8 cellular contexts compared by ENCODE assay signal in genomic region chr17:27473748-27474609, GRCh38. TPM values are rescaled to one million over a fixed set of nuclear protein-coding genes. Genes with fewer than 3 reads are reported as not detected.
DNase-seq lines count a peak whose midpoint lies in the region; ATAC-seq, FAIRE-seq and TF ChIP-seq lines count a peak whose summit lies in the region.

No MANE protein-coding gene starts in this region.

- H3K9me3 ChIP-seq in WERI-Rb-1 (ENCODE audit: severe bottlenecking) (no peaks in the 10 kb centered on the region), neuronal stem cell (replicated peaks in 1 of 2; ENCODE audit: control insufficient read depth in 2 of 2, insufficient read depth in 1 of 2, low read depth in 1 of 2, low read length in 2 of 2) (no peaks in the 10 kb centered on the region)

- peaks cover 12% of the 10 kb centered on the region for H3K27me3 Mint-ChIP-seq in HFFc6 (ENCODE audit: insufficient read depth)

- H3K4me1 ChIP-seq in neuronal stem cell (ENCODE audit: control insufficient read depth in 2 of 2, insufficient read depth in 1 of 2, low read depth in 1 of 2, low read length in 2 of 2) = peaks cover 0 to 10% of the 10 kb centered on the region in 2 donors

- no peak overlapping the region for H3K18ac ChIP-seq in neuronal stem cell (ENCODE audit: low read length)

- H3K9ac ChIP-seq in neuronal stem cell (ENCODE audit: low read depth, low read length, poor library complexity) = no peak overlapping the region

- H2AFZ ChIP-seq in neuronal stem cell (ENCODE audit: low read length) = no peak overlapping the region

- peaks cover 5% of the 10 kb centered on the region for H3K79me1 ChIP-seq in neuronal stem cell (ENCODE audit: low read depth, low read length)

- ATAC-seq in GM19035 (IDR thresholded peaks at IDR 0.05; ENCODE audit: unreplicated experiment) (peak; percentile 35), HG03342 (IDR thresholded peaks at IDR 0.05; ENCODE audit: unreplicated experiment) (peak; percentile 38)

- H3K9me3 Mint-ChIP-seq in HFFc6 = no peaks in the 10 kb centered on the region

- H2BK12ac ChIP-seq in neuronal stem cell (ENCODE audit: low read length) = no peak overlapping the region

- H3K4me2 ChIP-seq in neuronal stem cell (ENCODE audit: insufficient read depth, low read length, poor library complexity, severe bottlenecking) = no peak overlapping the region

- H4K91ac ChIP-seq in neuronal stem cell (ENCODE audit: low read depth, low read length, poor library complexity) = no peak overlapping the region

- peak; percentile 23 for DNase-seq in WERI-Rb-1
- DNase-seq in effector CD4-positive, alpha-beta T cell = peak; percentile 60
- peak; percentile 73 to 83 (median 75) for DNase-seq in stimulated activated CD4-positive, alpha-beta T cell treated with anti-CD3 and anti-CD28 coated beads, Interleukin-12 subunit alpha, Interleukin-12 subunit beta, amount 100 ng/mL, for 48 hours (ENCODE audit: low read depth in 2 of 3, low spot score in 1 of 3)
- no peak for DNase-seq in HFFc6
- DNase-seq in neuronal stem cell (ENCODE audit: low spot score) = no peak
- DNase-seq in frontal cortex (ENCODE audit: low spot score in 2 of 2) = no peak

- H2BK15ac ChIP-seq in neuronal stem cell (ENCODE audit: low read length) = no peak overlapping the region

- H3K4me3 Mint-ChIP-seq in HFFc6 = no peak overlapping the region

- no peak overlapping the region for H2BK5ac ChIP-seq in neuronal stem cell (ENCODE audit: low read length)

- H4K8ac ChIP-seq in neuronal stem cell (ENCODE audit: low read depth, low read length) = no peak overlapping the region

- no peak overlapping the region for H2AK5ac ChIP-seq in neuronal stem cell (ENCODE audit: low read depth, low read length)

- no CpG with 5 or more reads among the region's 8 CpGs for WGBS in neuronal stem cell (ENCODE audit: extremely low coverage in 2 of 2, insufficient read length in 2 of 2, insufficient replicate concordance in 1 of 2), 2 donors

- no peak for FAIRE-seq in frontal cortex (lab: Jason Lieb, UNC)

- peaks cover 19% of the 10 kb centered on the region for H3K4me1 Mint-ChIP-seq in HFFc6 (ENCODE audit: low read depth)

- no peak overlapping the region for H3K14ac ChIP-seq in neuronal stem cell (ENCODE audit: low read length)

- no peak overlapping the region for H3K23ac ChIP-seq in neuronal stem cell (ENCODE audit: low read depth, low read length, poor library complexity)

- H3K27ac Mint-ChIP-seq in HFFc6 = no peak overlapping the region

- no peaks in the 10 kb centered on the region for H3K36me3 Mint-ChIP-seq in HFFc6 (ENCODE audit: low read depth)

- H3K27me3 ChIP-seq in WERI-Rb-1 (ENCODE audit: insufficient read depth, low read depth, severe bottlenecking) (no peaks in the 10 kb centered on the region), neuronal stem cell (ENCODE audit: control insufficient read depth in 3 of 3, insufficient read depth in 3 of 3, low read depth in 1 of 3, low read length in 3 of 3) (no peaks in the 10 kb centered on the region)

- no peak overlapping the region for H3K4ac ChIP-seq in neuronal stem cell (ENCODE audit: low read length)

- H3K4me3 ChIP-seq in WERI-Rb-1 (ENCODE audit: low read depth, low read length) (no peak overlapping the region), neuronal stem cell (ENCODE audit: low read length in 2 of 2) (no peak overlapping the region)

- peak overlapping the region; percentile 45 for H3K27ac ChIP-seq in WERI-Rb-1
- H3K27ac ChIP-seq in neuronal stem cell (replicated peaks; ENCODE audit: low read length) = no peak overlapping the region

- H3K36me3 ChIP-seq in WERI-Rb-1 (no peaks in the 10 kb centered on the region), neuronal stem cell (replicated peaks in 1 of 2; ENCODE audit: control insufficient read depth in 2 of 2, insufficient read depth in 2 of 2, low read length in 2 of 2) (no peaks in the 10 kb centered on the region)

- no peak for TF ChIP-seq CTCF in WERI-Rb-1 (IDR thresholded peaks at IDR 0.05; ENCODE audit: low read depth, low read length)
- TF ChIP-seq CTCF in HFFc6 (IDR thresholded peaks at IDR 0.05) = no peak

- H2BK120ac ChIP-seq in neuronal stem cell (ENCODE audit: low read depth, low read length) = no peak overlapping the region

RNA-seq across cellular contexts. Expression of gene KSR1, which starts 17.7 kb away (rescaled TPM):
- 1 to 10 TPM; 1.9 to 4.9 (median 3.6) TPM for total RNA-seq in HFFc6 (2021; fragmentation: NEBNext Ultra II Directional; extraction: Animal tissue kit (Norgen Biotek cat#: 25700))
- 19.3 TPM for polyA plus RNA-seq in neuronal stem cell (2013, experiment 1 of 2)
- polyA plus RNA-seq in neuronal stem cell (2013, experiment 2 of 2) = 19.3 TPM
- total RNA-seq in frontal cortex = 12.6 TPM

Comparison
In these comparisons a context has a peak if more than half of its experiments do, and no peak if none do; other contexts are left out.
1. DNase-seq: peak in WERI-Rb-1 (single experiment), effector CD4-positive, alpha-beta T cell (single experiment) and stimulated activated CD4-positive, alpha-beta T cell treated with anti-CD3 and anti-CD28 coated beads, Interleukin-12 subunit alpha, Interleukin-12 subunit beta, amount 100 ng/mL, for 48 hours (3 of 3); none in HFFc6 (single experiment), neuronal stem cell (single experiment) and frontal cortex (0 of 2).